ENCODE assay signal across 8 cellular contexts in the genomic region with DNA sequence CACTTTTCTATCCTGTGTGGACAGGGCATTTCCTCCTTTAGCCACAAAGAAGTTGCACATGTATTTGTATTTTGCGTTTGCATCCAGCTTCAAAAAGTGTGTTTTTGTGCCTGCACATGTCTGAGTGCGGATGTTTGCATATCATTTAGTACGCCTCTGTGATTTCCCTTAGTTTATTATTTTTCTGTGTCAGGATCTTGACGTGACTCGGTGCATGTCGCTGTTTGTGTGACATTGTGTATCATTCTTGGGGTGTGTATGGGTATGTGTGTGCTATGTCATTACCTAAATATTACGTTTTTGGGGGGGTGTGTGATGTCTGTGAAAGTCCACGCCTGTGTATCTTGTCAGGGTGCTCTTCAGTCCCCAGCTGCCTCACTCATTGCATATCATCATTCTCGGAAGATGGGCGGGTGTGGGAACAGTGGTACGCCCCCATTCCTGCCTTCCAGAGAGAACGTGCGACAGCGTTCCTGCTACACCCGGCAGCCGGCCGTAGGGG. TPM values are rescaled to one million over a fixed set of nuclear protein-coding genes. Genes with fewer than 3 reads are reported as not detected.
DNase-seq lines count a peak whose midpoint lies in the region; ATAC-seq, FAIRE-seq and TF ChIP-seq lines count a peak whose summit lies in the region.

No MANE protein-coding gene starts in this region.

- POLR2A ChIA-PET in BJ (lab: Charles Lee), result no interaction called here

- no peak for FAIRE-seq in small intestine (lab: Jason Lieb, UNC)

- H3K4me1 ChIP-seq in HUES64 (ENCODE audit: insufficient read depth, low read length) (peaks cover 11% of the 10 kb centered on the region), muscle layer of duodenum (ENCODE audit: control insufficient read depth in 1 of 2, insufficient read depth in 2 of 2, low read length in 2 of 2) (peaks cover 8 to 28% of the 10 kb centered on the region in 2 donors), small intestine (ENCODE audit: control insufficient read depth in 2 of 2, insufficient read depth in 1 of 2, low read depth in 1 of 2, low read length in 1 of 2) (peaks cover 2 to 15% of the 10 kb centered on the region in 2 donors)

- no peak for ATAC-seq in GM18505 (IDR thresholded peaks at IDR 0.05; ENCODE audit: unreplicated experiment)

- 0 out of 2 replicates have a peak overlapping the region, but pooled peaks have one; percentile 21 for H3K9ac ChIP-seq in HUES64 (ENCODE audit: low read depth, low read length)

- TF ChIP-seq CTCF in BJ (IDR thresholded peaks at IDR 0.05; ENCODE audit: insufficient read depth, low read depth, low read length), result no peak

- no peak for TF ChIP-seq POLR2A in GM18505 (IDR thresholded peaks at IDR 0.05; ENCODE audit: borderline replicate concordance, extremely low read depth, insufficient read depth, insufficient read length)

- WGBS in HUES64, result 18% methylated on average over 17 of the region's 17 CpGs
- 1 to 4% (median 2%) methylated on average over 17 of the region's 17 CpGs for WGBS in small intestine, 3 donors

- H3K27ac ChIP-seq in HUES64 (ENCODE audit: low read depth, low read length), result no peak overlapping the region
- H3K27ac ChIP-seq in caudate nucleus (ENCODE audit: low read depth, low read length), result peak overlapping the region; percentile 100
- no peak overlapping the region for H3K27ac ChIP-seq in muscle layer of duodenum (ENCODE audit: low read length)
- peak overlapping the region in 1 of 2 donors; percentile 93 for H3K27ac ChIP-seq in small intestine (ENCODE audit: low read depth in 1 of 2, low read length in 1 of 2)

- no peaks in the 10 kb centered on the region for H3K27me3 ChIP-seq in BJ (ENCODE audit: control insufficient read depth, insufficient read depth, low read length)
- no peaks in the 10 kb centered on the region for H3K27me3 ChIP-seq in HUES64 (ENCODE audit: insufficient read depth, low read length)
- no peaks in the 10 kb centered on the region for H3K27me3 ChIP-seq in muscle layer of duodenum (ENCODE audit: low read depth, low read length)
- no peaks in the 10 kb centered on the region for H3K27me3 ChIP-seq in small intestine (ENCODE audit: control insufficient read depth in 2 of 2, insufficient read depth in 2 of 2, low read length in 2 of 2)

- DNase-seq in BJ (ENCODE audit: low read depth) (no peak), caudate nucleus (lab: John Stamatoyannopoulos, UW) (no peak), NCI-H2029 (lab: John Stamatoyannopoulos, UW) (no peak), small intestine (no peak), hippocampal formation (lab: John Stamatoyannopoulos, UW) (no peak)

- no peaks in the 10 kb centered on the region for H3K9me3 ChIP-seq in HUES64 (ENCODE audit: insufficient read depth, low read depth, low read length)
- H3K9me3 ChIP-seq in muscle layer of duodenum (ENCODE audit: control insufficient read depth in 1 of 2, low read length in 2 of 2), result no peaks in the 10 kb centered on the region
- no peaks in the 10 kb centered on the region for H3K9me3 ChIP-seq in small intestine (ENCODE audit: control insufficient read depth, low read depth)

- H3K4me3 ChIP-seq in BJ (ENCODE audit: low read depth, low read length), result peak overlapping the region; percentile 100
- peak overlapping the region; percentile 83 for H3K4me3 ChIP-seq in HUES64 (ENCODE audit: low read length)
- H3K4me3 ChIP-seq in muscle layer of duodenum (ENCODE audit: low read depth in 1 of 2, low read length in 2 of 2), result peak overlapping the region; percentile 91
- peak overlapping the region in 1 of 2 donors; percentile 99 for H3K4me3 ChIP-seq in small intestine (ENCODE audit: low read depth in 1 of 2, low read length in 2 of 2)

- CTCF ChIA-PET in BJ (lab: Yijun Ruan, JAX), result interaction anchor here (0.6 to 2.7 kb wide), 8 partner anchors 8 to 999 kb away, joined by 3 to 9 read pairs (median 6); no protein-coding TSS in a partner anchor

- H3K36me3 ChIP-seq in BJ (ENCODE audit: control insufficient read depth, insufficient read depth, low read length) (no peaks in the 10 kb centered on the region), HUES64 (ENCODE audit: insufficient read depth, low read length) (peaks cover 16% of the 10 kb centered on the region; the same call in 1 of the 2 replicates), muscle layer of duodenum (ENCODE audit: control insufficient read depth in 1 of 2, insufficient read depth in 2 of 2, low read length in 2 of 2) (peaks cover 0 to 10% of the 10 kb centered on the region in 2 donors), small intestine (ENCODE audit: control insufficient read depth in 2 of 2, insufficient read depth in 2 of 2, low read length in 2 of 2) (no peaks in the 10 kb centered on the region)

RNA-seq across cellular contexts. Expression of gene PAIP2, which starts 0.4 kb away (rescaled TPM):
- polyA plus RNA-seq in BJ (2011; rRNA removed) (35.4 and 65.2 TPM in 2 replicates), small intestine (10 to 100 TPM; 43.6 to 58.9 (median 56.5) TPM)
- polyA minus RNA-seq in BJ (2011; rRNA and poly(A)+ RNA removed), result 17.9 and 22.9 TPM in 2 replicates
- polyA plus RNA-seq in HUES64 (2013, experiment 1 of 2), result 142 TPM
- 165 TPM for polyA plus RNA-seq in HUES64 (2013, experiment 2 of 2)

RNA-seq across cellular contexts. Expression of gene SLC23A1, which starts 41.9 kb away (rescaled TPM):
- polyA plus RNA-seq in BJ (2011; rRNA removed), result not detected in 2 replicates
- not detected in 2 replicates for polyA minus RNA-seq in BJ (2011; rRNA and poly(A)+ RNA removed)
- polyA plus RNA-seq in HUES64 (2013, experiment 1 of 2), result not detected
- not detected for polyA plus RNA-seq in HUES64 (2013, experiment 2 of 2)
- polyA plus RNA-seq in small intestine, result 10 to 100 TPM in 2 of 3 donors, 1 to 10 TPM in 1; 7.1 to 13.0 (median 11.9) TPM

RNA-seq across cellular contexts. Expression of gene MATR3, which starts 47.7 kb away (rescaled TPM):
- 76.5 and 97.0 TPM in 2 replicates for polyA plus RNA-seq in BJ (2011; rRNA removed)
- polyA minus RNA-seq in BJ (2011; rRNA and poly(A)+ RNA removed), result 77.6 and 106 TPM in 2 replicates
- polyA plus RNA-seq in HUES64 (2013, experiment 1 of 2), result 432 TPM
- 426 TPM for polyA plus RNA-seq in HUES64 (2013, experiment 2 of 2)
- polyA plus RNA-seq in small intestine, result 100 to 1,000 TPM in 1 of 3 donors, 10 to 100 TPM in 2; 63.1 to 128 (median 72.7) TPM

RNA-seq across cellular contexts. Expression of gene MZB1, which starts 48.5 kb away (rescaled TPM):
- polyA plus RNA-seq in BJ (2011; rRNA removed) (not detected in 2 replicates), small intestine (10 to 100 TPM in 2 of 3 donors, 1 to 10 TPM in 1; 2.7 to 58.9 (median 13.9) TPM)
- polyA minus RNA-seq in BJ (2011; rRNA and poly(A)+ RNA removed), result 0.10 and 0.33 TPM in 2 replicates
- not detected for polyA plus RNA-seq in HUES64 (2013, experiment 1 of 2)
- polyA plus RNA-seq in HUES64 (2013, experiment 2 of 2), result 0.70 TPM

RNA-seq across cellular contexts. Expression of gene PROB1, which starts 53.7 kb away (rescaled TPM):
- 0.23 and 0.40 TPM in 2 replicates for polyA plus RNA-seq in BJ (2011; rRNA removed)
- polyA minus RNA-seq in BJ (2011; rRNA and poly(A)+ RNA removed), result 0.52 and 0.82 TPM in 2 replicates
- 1.0 TPM for polyA plus RNA-seq in HUES64 (2013, experiment 1 of 2)
- polyA plus RNA-seq in HUES64 (2013, experiment 2 of 2), result 1.1 TPM
- 1 to 10 TPM in 1 of 3 donors, under 1 TPM in 2; 0.45 to 1.0 (median 0.54) TPM for polyA plus RNA-seq in small intestine
